In genomic region chr1:97164276-97164639, GRCh38 we compare ENCODE assay signal across 14 cellular contexts.
DNase-seq lines count a peak whose midpoint lies in the region; ATAC-seq and TF ChIP-seq lines count a peak whose summit lies in the region.
"Had no signal": no experiment of that assay in that cellular context is flagged by ENCODE, and none has a peak within 500 bp of the region (broad histone marks: within the 10 kb centered on the region; RNA-seq: fewer than 3 reads in every experiment).

No MANE protein-coding gene starts in this region.

- intact Hi-C loops in activated B cell treated with CpG ODN at 0.5 μM for 24 hours (cut with micrococcal nuclease): no loop called here

- H3K4me3 Mint-ChIP-seq in activated B cell treated with CpG ODN at 0.5 μM for 24 hours: no peak overlapping the region
- no peak overlapping the region for H3K4me3 Mint-ChIP-seq in T-helper 2 cell treated with Interferon-gamma antibody and Interleukin-4, amounts not matched to agents 5 μg/mL and 100 μg/mL, for 36 hours
- H3K4me3 Mint-ChIP-seq: activated naive CD8-positive, alpha-beta T cell had no signal

- TF ChIP-seq CTCF in activated B cell treated with CpG ODN at 0.5 μM for 24 hours (IDR thresholded peaks at IDR 0.05): no peak

- CTCF ChIA-PET in activated B cell treated with CpG ODN at 0.5 μM for 24 hours (lab: Charles Lee): no interaction called here

- peak overlapping the region; percentile 33 for H3K27ac Mint-ChIP-seq in activated B cell treated with CpG ODN at 0.5 μM for 24 hours
- no peak overlapping the region for H3K27ac Mint-ChIP-seq in T-helper 2 cell treated with Interferon-gamma antibody and Interleukin-4, amounts not matched to agents 5 μg/mL and 100 μg/mL, for 36 hours
- H3K27ac Mint-ChIP-seq: activated naive CD8-positive, alpha-beta T cell had no signal

- ATAC-seq in GM18511 (IDR thresholded peaks at IDR 0.05; ENCODE audit: unreplicated experiment): peak; percentile 53
- ATAC-seq in HG02588 (IDR thresholded peaks at IDR 0.05; ENCODE audit: unreplicated experiment): peak; percentile 46
- ATAC-seq in HG03469 (IDR thresholded peaks at IDR 0.05; ENCODE audit: unreplicated experiment): peak; percentile 27
- ATAC-seq in activated B cell treated with CpG ODN at 0.5 μM for 24 hours (ENCODE audit: low read depth): peak; percentile 42

- no peaks in the 10 kb centered on the region for H3K36me3 Mint-ChIP-seq in activated B cell treated with CpG ODN at 0.5 μM for 24 hours (ENCODE audit: low read depth)
- no peaks in the 10 kb centered on the region for H3K36me3 Mint-ChIP-seq in T-helper 2 cell treated with Interferon-gamma antibody and Interleukin-4, amounts not matched to agents 5 μg/mL and 100 μg/mL, for 36 hours (ENCODE audit: low read depth)

- peaks cover 25% of the 10 kb centered on the region for H3K4me1 Mint-ChIP-seq in activated B cell treated with CpG ODN at 0.5 μM for 24 hours
- H3K4me1 Mint-ChIP-seq in T-helper 2 cell treated with Interferon-gamma antibody and Interleukin-4, amounts not matched to agents 5 μg/mL and 100 μg/mL, for 36 hours (ENCODE audit: low read depth): peaks cover 9% of the 10 kb centered on the region

- H3K9me3 Mint-ChIP-seq in activated B cell treated with CpG ODN at 0.5 μM for 24 hours: peaks cover 3% of the 10 kb centered on the region
- peaks cover 12% of the 10 kb centered on the region for H3K9me3 Mint-ChIP-seq in T-helper 2 cell treated with Interferon-gamma antibody and Interleukin-4, amounts not matched to agents 5 μg/mL and 100 μg/mL, for 36 hours

- H3K27me3 Mint-ChIP-seq in activated B cell treated with CpG ODN at 0.5 μM for 24 hours: no peaks in the 10 kb centered on the region
- no peaks in the 10 kb centered on the region for H3K27me3 Mint-ChIP-seq in T-helper 2 cell treated with Interferon-gamma antibody and Interleukin-4, amounts not matched to agents 5 μg/mL and 100 μg/mL, for 36 hours (ENCODE audit: low read depth)
- H3K27me3 Mint-ChIP-seq: activated naive CD8-positive, alpha-beta T cell had no signal

- POLR2A ChIA-PET in activated B cell treated with CpG ODN at 0.5 μM for 24 hours (lab: Charles Lee): no interaction called here

- DNase-seq in activated B cell treated with CpG ODN at 0.5 μM for 24 hours (no peak), EL (no peak), NCI-H69 (lab: John Stamatoyannopoulos, UW) (no peak), DMS 273 treated with DMSO at 0.1 percent for 48 hours (lab: John Stamatoyannopoulos, UW) (no peak)
- DNase-seq in T-helper 2 cell treated with Interferon-gamma antibody and Interleukin-4, amounts not matched to agents 5 μg/mL and 100 μg/mL, for 36 hours (ENCODE audit: low spot score): no peak
- DNase-seq: activated CD4-positive, alpha-beta T cell treated with anti-CD3 and anti-CD28 coated beads for 4 hours; activated T-cell treated with anti-CD3 and anti-CD28 coated beads for 4 hours; mammary epithelial cell; NCI-H1048; Right ventricle myocardium superior had no signal
